In genomic region chr2:65545818-65546217, GRCh38 we compare ENCODE assay signal across 13 cellular contexts.
DNase-seq lines count a peak whose midpoint lies in the region; ATAC-seq lines count a peak whose summit lies in the region.
"Had no signal": no experiment of that assay in that cellular context is flagged by ENCODE, and none has a peak within 500 bp of the region (broad histone marks: within the 10 kb centered on the region; RNA-seq: fewer than 3 reads in every experiment).

No MANE protein-coding gene starts in this region.

- ATAC-seq in activated naive CD8-positive, alpha-beta T cell treated with anti-CD3 and anti-CD28 coated beads, Interleukin-2, amount 50 U/mL, for 24 hours: peak; percentile 8
- ATAC-seq in HG03460 (IDR thresholded peaks at IDR 0.05; ENCODE audit: unreplicated experiment) (no peak), GM21390 (IDR thresholded peaks at IDR 0.05; ENCODE audit: unreplicated experiment) (no peak)

- H3K4me3 Mint-ChIP-seq in activated naive CD8-positive, alpha-beta T cell treated with anti-CD3 and anti-CD28 coated beads, Interleukin-2, amount 50 U/mL, for 24 hours: no peak overlapping the region
- no peak overlapping the region for H3K4me3 Mint-ChIP-seq in activated naive CD8-positive, alpha-beta T cell treated with anti-CD3 and anti-CD28 coated beads for 36 hours
- H3K4me3 Mint-ChIP-seq in activated T-helper 2 cell treated with anti-CD3 and anti-CD28 coated beads, Interferon-gamma antibody, Interleukin-2, Interleukin-4, amounts not matched to agents 10 μg/mL and 5 μg/mL and 100 μg/mL, durations not matched to agents 14 hours and 24 hours and 36 hours (ENCODE audit: low read depth): no peak overlapping the region
- H3K4me3 Mint-ChIP-seq: stimulated activated naive CD8-positive, alpha-beta T cell treated with anti-CD3 and anti-CD28 coated beads, Interleukin-15, Interleukin-2, amounts not matched to agents 100 ng/mL and 50 ng/mL, for 24 hours; T-helper 1 cell treated with Interleukin-12 subunit alpha and Interleukin-12 subunit beta and Interleukin-4 antibody, amounts not matched to agents 30 μg/mL and 1 μg/mL, for 36 hours had no signal

- peaks cover 30% of the 10 kb centered on the region for H3K4me1 Mint-ChIP-seq in activated naive CD8-positive, alpha-beta T cell treated with anti-CD3 and anti-CD28 coated beads, Interleukin-2, amount 50 U/mL, for 24 hours
- H3K4me1 Mint-ChIP-seq in activated naive CD8-positive, alpha-beta T cell treated with anti-CD3 and anti-CD28 coated beads for 36 hours: peaks cover 18% of the 10 kb centered on the region
- H3K4me1 Mint-ChIP-seq in activated T-helper 2 cell treated with anti-CD3 and anti-CD28 coated beads, Interferon-gamma antibody, Interleukin-2, Interleukin-4, amounts not matched to agents 10 μg/mL and 5 μg/mL and 100 μg/mL, durations not matched to agents 14 hours and 24 hours and 36 hours (ENCODE audit: low read depth): peaks cover 18% of the 10 kb centered on the region

- H3K27me3 Mint-ChIP-seq in activated naive CD8-positive, alpha-beta T cell treated with anti-CD3 and anti-CD28 coated beads, Interleukin-2, amount 50 U/mL, for 24 hours: peaks cover 3% of the 10 kb centered on the region
- no peaks in the 10 kb centered on the region for H3K27me3 Mint-ChIP-seq in activated naive CD8-positive, alpha-beta T cell treated with anti-CD3 and anti-CD28 coated beads for 36 hours
- H3K27me3 Mint-ChIP-seq in activated T-helper 2 cell treated with anti-CD3 and anti-CD28 coated beads, Interferon-gamma antibody, Interleukin-2, Interleukin-4, amounts not matched to agents 10 μg/mL and 5 μg/mL and 100 μg/mL, durations not matched to agents 14 hours and 24 hours and 36 hours (ENCODE audit: low read depth): peaks cover 10% of the 10 kb centered on the region
- H3K27me3 Mint-ChIP-seq: stimulated activated naive CD8-positive, alpha-beta T cell treated with anti-CD3 and anti-CD28 coated beads, Interleukin-15, Interleukin-2, amounts not matched to agents 100 ng/mL and 50 ng/mL, for 24 hours had no signal

- intact Hi-C loops in activated T-helper 2 cell treated with anti-CD3 and anti-CD28 coated beads, Interferon-gamma antibody, Interleukin-2, Interleukin-4, amounts not matched to agents 10 μg/mL and 5 μg/mL and 100 μg/mL, durations not matched to agents 14 hours and 24 hours and 36 hours (cut with micrococcal nuclease): no loop called here

- no peak overlapping the region for H3K27ac ChIP-seq in substantia nigra (ENCODE audit: low read depth, low read length, poor library complexity, severe bottlenecking)
- H3K27ac ChIP-seq: colonic mucosa had no signal

- no peaks in the 10 kb centered on the region for H3K9me3 Mint-ChIP-seq in activated naive CD8-positive, alpha-beta T cell treated with anti-CD3 and anti-CD28 coated beads, Interleukin-2, amount 50 U/mL, for 24 hours
- H3K9me3 Mint-ChIP-seq in activated naive CD8-positive, alpha-beta T cell treated with anti-CD3 and anti-CD28 coated beads for 36 hours: no peaks in the 10 kb centered on the region
- H3K9me3 Mint-ChIP-seq in activated T-helper 2 cell treated with anti-CD3 and anti-CD28 coated beads, Interferon-gamma antibody, Interleukin-2, Interleukin-4, amounts not matched to agents 10 μg/mL and 5 μg/mL and 100 μg/mL, durations not matched to agents 14 hours and 24 hours and 36 hours: no peaks in the 10 kb centered on the region
- H3K9me3 Mint-ChIP-seq: stimulated activated naive CD8-positive, alpha-beta T cell treated with anti-CD3 and anti-CD28 coated beads, Interleukin-15, Interleukin-2, amounts not matched to agents 100 ng/mL and 50 ng/mL, for 24 hours; T-helper 1 cell treated with Interleukin-12 subunit alpha and Interleukin-12 subunit beta and Interleukin-4 antibody, amounts not matched to agents 30 μg/mL and 1 μg/mL, for 36 hours had no signal

- no peak overlapping the region for H3K27ac Mint-ChIP-seq in activated naive CD8-positive, alpha-beta T cell treated with anti-CD3 and anti-CD28 coated beads, Interleukin-2, amount 50 U/mL, for 24 hours
- H3K27ac Mint-ChIP-seq in activated naive CD8-positive, alpha-beta T cell treated with anti-CD3 and anti-CD28 coated beads for 36 hours: no peak overlapping the region
- peak overlapping the region; percentile 34 for H3K27ac Mint-ChIP-seq in activated T-helper 2 cell treated with anti-CD3 and anti-CD28 coated beads, Interferon-gamma antibody, Interleukin-2, Interleukin-4, amounts not matched to agents 10 μg/mL and 5 μg/mL and 100 μg/mL, durations not matched to agents 14 hours and 24 hours and 36 hours
- H3K27ac Mint-ChIP-seq: stimulated activated naive CD8-positive, alpha-beta T cell treated with anti-CD3 and anti-CD28 coated beads, Interleukin-15, Interleukin-2, amounts not matched to agents 100 ng/mL and 50 ng/mL, for 24 hours; T-helper 1 cell treated with Interleukin-12 subunit alpha and Interleukin-12 subunit beta and Interleukin-4 antibody, amounts not matched to agents 30 μg/mL and 1 μg/mL, for 36 hours had no signal

- DNase-seq in activated naive CD8-positive, alpha-beta T cell treated with anti-CD3 and anti-CD28 coated beads, Interleukin-2, amount 50 U/mL, for 24 hours: no peak
- no peak for DNase-seq in activated naive CD8-positive, alpha-beta T cell treated with anti-CD3 and anti-CD28 coated beads for 36 hours
- DNase-seq in activated T-helper 2 cell treated with anti-CD3 and anti-CD28 coated beads, Interferon-gamma antibody, Interleukin-2, Interleukin-4, amounts not matched to agents 10 μg/mL and 5 μg/mL and 100 μg/mL, durations not matched to agents 14 hours and 24 hours and 36 hours (ENCODE audit: low spot score): no peak
- DNase-seq in hepatic stellate cell (ENCODE audit: low spot score) (peak; percentile 25), stromal cell of bone marrow (ENCODE audit: low read depth) (peak; percentile 50), substantia nigra (lab: John Stamatoyannopoulos, UW) (no peak)
- DNase-seq: AML-193, colonic mucosa, NCI-H187 treated with DMSO at 0.1 percent for 48 hours had no signal

- no peaks in the 10 kb centered on the region for H3K36me3 Mint-ChIP-seq in activated naive CD8-positive, alpha-beta T cell treated with anti-CD3 and anti-CD28 coated beads, Interleukin-2, amount 50 U/mL, for 24 hours (ENCODE audit: low read depth)
- H3K36me3 Mint-ChIP-seq in activated naive CD8-positive, alpha-beta T cell treated with anti-CD3 and anti-CD28 coated beads for 36 hours: no peaks in the 10 kb centered on the region
- no peaks in the 10 kb centered on the region for H3K36me3 Mint-ChIP-seq in activated T-helper 2 cell treated with anti-CD3 and anti-CD28 coated beads, Interferon-gamma antibody, Interleukin-2, Interleukin-4, amounts not matched to agents 10 μg/mL and 5 μg/mL and 100 μg/mL, durations not matched to agents 14 hours and 24 hours and 36 hours (ENCODE audit: low read depth)

Comparison
In these comparisons a context has a peak if more than half of its experiments do, and no peak if none do; other contexts are left out.
1. DNase-seq: peak in hepatic stellate cell (single experiment) and stromal cell of bone marrow (single experiment); none in activated naive CD8-positive, alpha-beta T cell treated with anti-CD3 and anti-CD28 coated beads, Interleukin-2, amount 50 U/mL, for 24 hours (single experiment), activated naive CD8-positive, alpha-beta T cell treated with anti-CD3 and anti-CD28 coated beads for 36 hours (single experiment), activated T-helper 2 cell treated with anti-CD3 and anti-CD28 coated beads, Interferon-gamma antibody, Interleukin-2, Interleukin-4, amounts not matched to agents 10 μg/mL and 5 μg/mL and 100 μg/mL, durations not matched to agents 14 hours and 24 hours and 36 hours (single experiment) and substantia nigra (0 of 49).